1 cellular context compared by ENCODE assay signal in genomic region chr11:117876341-117877119, GRCh38.
TF ChIP-seq lines count a peak whose summit lies in the region.

Gene FXYD6 (minus strand): TSS chr11:117876658. CDS start chr11:117842776, 33,882 bp downstream.

TF ChIP-seq in HCT116, 20 proteins besides CTCF, POLR2A, EP300 and RAD21 (continued from another document):
- no peak for TF ChIP-seq ATF3 (IDR thresholded peaks at IDR 0.05)
- TF ChIP-seq TCF7L2 (IDR thresholded peaks at IDR 0.05; ENCODE audit: borderline replicate concordance, extremely low read depth, insufficient read depth, insufficient read length), result no peak
- no peak for TF ChIP-seq CBX3 (IDR thresholded peaks at IDR 0.05; ENCODE audit: low read depth)
- TF ChIP-seq EGR1 (IDR thresholded peaks at IDR 0.05; ENCODE audit: low read depth), result no peak
- TF ChIP-seq EZH2 (IDR thresholded peaks at IDR 0.05), result no peak
- TF ChIP-seq FOSL1 (IDR thresholded peaks at IDR 0.05; ENCODE audit: low read depth), result no peak
- TF ChIP-seq SRF (IDR thresholded peaks at IDR 0.05; ENCODE audit: low read depth), result no peak
